11 cellular contexts compared by ENCODE assay signal in genomic region chr3:72816843-72817485, GRCh38. TPM values are rescaled to one million over a fixed set of nuclear protein-coding genes. Genes with fewer than 3 reads are reported as not detected.
A peak's percentile ranks its signal among the peaks of the same experiment; 100 is the strongest.
DNase-seq lines count a peak whose midpoint lies in the region; ATAC-seq, FAIRE-seq and TF ChIP-seq lines count a peak whose summit lies in the region.
"Had no signal": no experiment of that assay in that cellular context is flagged by ENCODE, and none has a peak within 500 bp of the region (broad histone marks: within the 10 kb centered on the region; RNA-seq: fewer than 3 reads in every experiment).

No MANE protein-coding gene starts in this region.

- no peak for FAIRE-seq in kidney (lab: Jason Lieb, UNC)

- ATAC-seq in GM21447 (IDR thresholded peaks at IDR 0.05; ENCODE audit: unreplicated experiment) (peak; percentile 52), HG03175 (IDR thresholded peaks at IDR 0.05; ENCODE audit: unreplicated experiment) (peak; percentile 58)
- ATAC-seq in activated naive CD8-positive, alpha-beta T cell treated with anti-CD3 and anti-CD28 coated beads, Interleukin-2, amount 50 U/mL, for 24 hours: peak; percentile 83

- H3K27ac ChIP-seq in kidney (ENCODE audit: low read depth in 2 of 2, low read length in 2 of 2): no peak overlapping the region

- H3K4me1 Mint-ChIP-seq in activated naive CD8-positive, alpha-beta T cell treated with anti-CD3 and anti-CD28 coated beads, Interleukin-2, amount 50 U/mL, for 24 hours: peaks cover 15% of the 10 kb centered on the region

- H3K4me1 ChIP-seq in kidney (ENCODE audit: control insufficient read depth in 1 of 2, insufficient read depth in 1 of 2, low read depth in 1 of 2, low read length in 2 of 2): peaks cover 13 to 18% of the 10 kb centered on the region in 2 donors

- no peak overlapping the region for H3K9ac ChIP-seq in kidney (ENCODE audit: low read length in 2 of 2)

- H3K9me3 ChIP-seq in kidney (ENCODE audit: control insufficient read depth in 1 of 2, low read length in 2 of 2): no peaks in the 10 kb centered on the region

- no peaks in the 10 kb centered on the region for H3K27me3 Mint-ChIP-seq in activated naive CD8-positive, alpha-beta T cell treated with anti-CD3 and anti-CD28 coated beads, Interleukin-2, amount 50 U/mL, for 24 hours

- DNase-seq in NCI-H510A treated with DMSO at 0.1 percent for 48 hours (lab: John Stamatoyannopoulos, UW): peak; percentile 28
- DNase-seq in NCI-H510A (lab: John Stamatoyannopoulos, UW): no peak
- peak; percentile 16 for DNase-seq in activated naive CD8-positive, alpha-beta T cell treated with anti-CD3 and anti-CD28 coated beads, Interleukin-2, amount 50 U/mL, for 24 hours
- DNase-seq in kidney: no peak
- no peak for DNase-seq in amygdala (lab: John Stamatoyannopoulos, UW)
- DNase-seq in DMS 273 treated with DMSO at 0.1 percent for 48 hours (lab: John Stamatoyannopoulos, UW): no peak
- DNase-seq: hippocampal formation, IMR-90, nephron progenitor cell had no signal

- TF ChIP-seq CTCF in kidney (IDR thresholded peaks at IDR 0.05; ENCODE audit: borderline replicate concordance, extremely low read depth, insufficient read depth): no peak

- no peaks in the 10 kb centered on the region for H3K9me3 Mint-ChIP-seq in activated naive CD8-positive, alpha-beta T cell treated with anti-CD3 and anti-CD28 coated beads, Interleukin-2, amount 50 U/mL, for 24 hours
- H3K9me3 Mint-ChIP-seq: nephron progenitor cell had no signal

- H3K36me3 Mint-ChIP-seq in activated naive CD8-positive, alpha-beta T cell treated with anti-CD3 and anti-CD28 coated beads, Interleukin-2, amount 50 U/mL, for 24 hours (ENCODE audit: low read depth): peaks cover 33% of the 10 kb centered on the region

- H3K36me3 ChIP-seq in kidney (ENCODE audit: control insufficient read depth in 1 of 2, insufficient read depth in 2 of 2, low read length in 2 of 2): peaks cover 0 to 2% of the 10 kb centered on the region in 2 donors

- intact Hi-C loops in kidney (cut with DNase I): no loop called here

- H3K4me3 ChIP-seq in kidney (ENCODE audit: low read length in 2 of 2): no peak overlapping the region

- H3K4me3 Mint-ChIP-seq in activated naive CD8-positive, alpha-beta T cell treated with anti-CD3 and anti-CD28 coated beads, Interleukin-2, amount 50 U/mL, for 24 hours: no peak overlapping the region
- H3K4me3 Mint-ChIP-seq: nephron progenitor cell had no signal

- peak overlapping the region; percentile 4 for H3K27ac Mint-ChIP-seq in activated naive CD8-positive, alpha-beta T cell treated with anti-CD3 and anti-CD28 coated beads, Interleukin-2, amount 50 U/mL, for 24 hours
- H3K27ac Mint-ChIP-seq: nephron progenitor cell had no signal

RNA-seq across cellular contexts. Expression of gene SHQ1, which starts 31.3 kb away (rescaled TPM):
- 23.1 TPM for total RNA-seq in kidney
- 8.1 TPM for polyA plus RNA-seq in kidney (ENCODE audit: insufficient read depth, low read depth, low replicate concordance)

Comparison
In these comparisons a context has a peak if more than half of its experiments do, and no peak if none do; other contexts are left out.
1. DNase-seq: peak in NCI-H510A treated with DMSO at 0.1 percent for 48 hours (single experiment) and activated naive CD8-positive, alpha-beta T cell treated with anti-CD3 and anti-CD28 coated beads, Interleukin-2, amount 50 U/mL, for 24 hours (single experiment); none in NCI-H510A (single experiment), kidney (single experiment), amygdala (0 of 56) and DMS 273 treated with DMSO at 0.1 percent for 48 hours (single experiment).
2. Peak in every context shown above with its lines, with median percentiles within 50 percentile points of each other: ATAC-seq.